In genomic region chr6:149150301-149150700, GRCh38 we compare ENCODE assay signal across 23 cellular contexts.
"Had no signal": no experiment of that assay in that cellular context is flagged by ENCODE, and none has a peak within 500 bp of the region (broad histone marks: within the 10 kb centered on the region; RNA-seq: fewer than 3 reads in every experiment).

No MANE protein-coding gene starts in this region.

- H3K4me3 Mint-ChIP-seq: activated naive CD4-positive, alpha-beta T cell treated with anti-CD3 and anti-CD28 coated beads, Interleukin-2, amount 10 ng/mL, durations not matched to agents 7 days and 5 days; brain; dendritic cell treated with granulocyte-macrophage colony-stimulating factor and Interleukin-4, amounts not matched to agents 40 ng/mL and 50 ng/mL, for 4 days; immature natural killer cell; nephron had no signal

- H3K4me1 ChIP-seq: foreskin keratinocyte, left lung, prostate gland, SJSA1 had no signal

- H3K9me3 ChIP-seq: left lung, neutrophil, ovary, prostate gland, SJSA1, upper lobe of left lung had no signal

- H3K9me3 Mint-ChIP-seq: dendritic cell treated with granulocyte-macrophage colony-stimulating factor and Interleukin-4, amounts not matched to agents 40 ng/mL and 50 ng/mL, for 4 days had no signal

- H3K27ac Mint-ChIP-seq: activated naive CD4-positive, alpha-beta T cell treated with anti-CD3 and anti-CD28 coated beads, Interleukin-2, amount 10 ng/mL, durations not matched to agents 7 days and 5 days; brain; dendritic cell treated with granulocyte-macrophage colony-stimulating factor and Interleukin-4, amounts not matched to agents 40 ng/mL and 50 ng/mL, for 4 days; immature natural killer cell had no signal

- H3K36me3 ChIP-seq: left lung, neutrophil, ovary, prostate gland, SJSA1, upper lobe of left lung, WERI-Rb-1 had no signal

- H3K4me3 ChIP-seq: hepatocyte, left lung, ovary, prostate gland, SJSA1, upper lobe of left lung had no signal

- ATAC-seq: foreskin keratinocyte, left lung, Right ventricle myocardium inferior had no signal

- H3K36me3 Mint-ChIP-seq: brain, immature natural killer cell had no signal

- H3K27me3 ChIP-seq: hepatocyte, left lung, ovary, SJSA1, upper lobe of left lung had no signal

- H3K27me3 Mint-ChIP-seq: activated naive CD4-positive, alpha-beta T cell treated with anti-CD3 and anti-CD28 coated beads, Interleukin-2, amount 10 ng/mL, durations not matched to agents 7 days and 5 days; brain had no signal

- H3K27ac ChIP-seq: foreskin keratinocyte, hepatocyte, left lung, neutrophil, ovary, prostate gland, SJSA1, upper lobe of left lung, WERI-Rb-1 had no signal

- DNase-seq: activated CD4-positive, CD25-positive, alpha-beta regulatory T cell treated with anti-CD3 and anti-CD28 coated beads, Interleukin-2, amount 50 U/mL, for 72 hours; activated CD8-positive, alpha-beta memory T cell treated with anti-CD3 and anti-CD28 coated beads for 24 hours; activated naive CD4-positive, alpha-beta T cell treated with anti-CD3 and anti-CD28 coated beads, Interleukin-2, amount 10 ng/mL, durations not matched to agents 7 days and 5 days; aorta; effector CD4-positive, alpha-beta T cell; erythroblast; foreskin keratinocyte; glutamatergic neuron; immature natural killer cell; kidney glomerular epithelial cell; left lung; ovary; stimulated activated naive CD8-positive, alpha-beta T cell treated with anti-CD3 and anti-CD28 coated beads, Interleukin-15, Interleukin-2, amounts not matched to agents 100 U/mL and 50 U/mL, for 24 hours; upper lobe of left lung; WERI-Rb-1 had no signal
